ENCODE assay signal across 10 cellular contexts in genomic region chr1:55580845-55581332, GRCh38.
A peak's percentile ranks its signal among the peaks of the same experiment; 100 is the strongest.
DNase-seq lines count a peak whose midpoint lies in the region; ATAC-seq, FAIRE-seq and TF ChIP-seq lines count a peak whose summit lies in the region.
"Had no signal": no experiment of that assay in that cellular context is flagged by ENCODE, and none has a peak within 500 bp of the region (broad histone marks: within the 10 kb centered on the region; RNA-seq: fewer than 3 reads in every experiment).

No MANE protein-coding gene starts in this region.

- H2AFZ ChIP-seq in keratinocyte (ENCODE audit: control insufficient read depth, low read length) = no peak overlapping the region

- intact Hi-C loops in left colon (cut with DNase I, micrococcal nuclease) = no loop called here

- H3K9me3 ChIP-seq in keratinocyte (ENCODE audit: control insufficient read depth, low read depth, low read length) = no peaks in the 10 kb centered on the region

- no peaks in the 10 kb centered on the region for H4K20me1 ChIP-seq in keratinocyte (ENCODE audit: control insufficient read depth, extremely low read depth, insufficient read depth, low read length)

- no peaks in the 10 kb centered on the region for H3K27me3 Mint-ChIP-seq in activated CD4-positive, alpha-beta memory T cell treated with anti-CD3 and anti-CD28 coated beads, Interleukin-2, amount 10 ng/mL, durations not matched to agents 7 days and 5 days

- H3K9me3 Mint-ChIP-seq in activated CD4-positive, alpha-beta memory T cell treated with anti-CD3 and anti-CD28 coated beads, Interleukin-2, amount 10 ng/mL, durations not matched to agents 7 days and 5 days = no peaks in the 10 kb centered on the region
- H3K9me3 Mint-ChIP-seq: natural killer cell had no signal

- H3K9ac ChIP-seq in keratinocyte (ENCODE audit: control insufficient read depth, extremely low read depth, insufficient read depth, low read length) = no peak overlapping the region

- no peak overlapping the region for H3K27ac Mint-ChIP-seq in activated CD4-positive, alpha-beta memory T cell treated with anti-CD3 and anti-CD28 coated beads, Interleukin-2, amount 10 ng/mL, durations not matched to agents 7 days and 5 days
- H3K27ac Mint-ChIP-seq: natural killer cell had no signal

- ATAC-seq in left colon (no peak), GM21381 (IDR thresholded peaks at IDR 0.05; ENCODE audit: unreplicated experiment) (no peak)
- ATAC-seq: natural killer cell had no signal

- POLR2A ChIA-PET in activated CD4-positive, alpha-beta memory T cell treated with anti-CD3 and anti-CD28 coated beads, Interleukin-2, amount 10 ng/mL, durations not matched to agents 7 days and 5 days (lab: Charles Lee) = no interaction called here

- TF ChIP-seq CTCF in cardiac fibroblast (IDR thresholded peaks at IDR 0.05; ENCODE audit: low read depth, low read length) (no peak), keratinocyte (optimal IDR thresholded peaks at IDR 0.05 in 1 of 3, IDR thresholded peaks at IDR 0.05 in 1 of 3, conservative IDR thresholded peaks at IDR 0.05 in 1 of 3; ENCODE audit: extremely low read depth in 1 of 3, insufficient read depth in 2 of 3, low read length in 3 of 3) (no peak)

- DNase-seq in HS-5 (ENCODE audit: low read depth) (peak; percentile 80), cardiac fibroblast (ENCODE audit: low read depth in 2 of 2) (peak; percentile 71 to 94), keratinocyte (ENCODE audit: low read depth, low spot score) (peak; percentile 80), superior temporal gyrus (ENCODE audit: extremely low spot score) (peak; percentile 71), left colon (no peak), NK-92 (lab: John Stamatoyannopoulos, UW; ENCODE audit: unreplicated experiment) (no peak)
- DNase-seq in activated CD4-positive, alpha-beta memory T cell treated with anti-CD3 and anti-CD28 coated beads, Interleukin-2, amount 10 ng/mL, durations not matched to agents 7 days and 5 days = no peak
- DNase-seq: natural killer cell, NCI-H2081 had no signal

- no peaks in the 10 kb centered on the region for H3K36me3 ChIP-seq in keratinocyte (ENCODE audit: control insufficient read depth in 2 of 2, extremely low read depth in 1 of 2, insufficient read depth in 2 of 2, low read length in 2 of 2)

- peak; percentile 71 for FAIRE-seq in keratinocyte (lab: Jason Lieb, UNC)

- H3K79me2 ChIP-seq in keratinocyte (ENCODE audit: control insufficient read depth, insufficient read depth, low read length) = no peaks in the 10 kb centered on the region

- H3K27ac ChIP-seq in keratinocyte (ENCODE audit: control insufficient read depth, insufficient read depth, low read length) = peak overlapping the region; percentile 44

- peak overlapping the region; percentile 24 for H3K4me2 ChIP-seq in keratinocyte (ENCODE audit: control insufficient read depth, extremely low read depth, insufficient read depth, low read depth, low read length)

- H3K4me3 Mint-ChIP-seq in activated CD4-positive, alpha-beta memory T cell treated with anti-CD3 and anti-CD28 coated beads, Interleukin-2, amount 10 ng/mL, durations not matched to agents 7 days and 5 days = no peak overlapping the region
- H3K4me3 Mint-ChIP-seq: natural killer cell had no signal

- dilution Hi-C loops in keratinocyte (cut with MboI; ENCODE audit: extremely low pct_ligation_motif_present, low sequenced_read_pairs) = no loop called here

- CTCF ChIA-PET in activated CD4-positive, alpha-beta memory T cell treated with anti-CD3 and anti-CD28 coated beads, Interleukin-2, amount 10 ng/mL, durations not matched to agents 7 days and 5 days (lab: Charles Lee) = no interaction called here

- H3K36me3 Mint-ChIP-seq in activated CD4-positive, alpha-beta memory T cell treated with anti-CD3 and anti-CD28 coated beads, Interleukin-2, amount 10 ng/mL, durations not matched to agents 7 days and 5 days (ENCODE audit: low read depth) = no peaks in the 10 kb centered on the region
- H3K36me3 Mint-ChIP-seq: natural killer cell had no signal

- H3K4me3 ChIP-seq in cardiac fibroblast (replicated peaks in 1 of 2; ENCODE audit: low read depth in 2 of 2, low read length in 2 of 2) (no peak overlapping the region), keratinocyte (ENCODE audit: control insufficient read depth in 2 of 3, extremely low read depth in 1 of 3, insufficient read depth in 2 of 3, low read depth in 1 of 3, low read length in 3 of 3) (no peak overlapping the region)

- H3K27me3 ChIP-seq in keratinocyte (ENCODE audit: control insufficient read depth, extremely low read depth, insufficient read depth, low read length) = no peaks in the 10 kb centered on the region

- no peaks in the 10 kb centered on the region for H3K9me1 ChIP-seq in keratinocyte (ENCODE audit: control insufficient read depth, extremely low read depth, insufficient read depth, low read length)

- no peaks in the 10 kb centered on the region for H3K4me1 Mint-ChIP-seq in activated CD4-positive, alpha-beta memory T cell treated with anti-CD3 and anti-CD28 coated beads, Interleukin-2, amount 10 ng/mL, durations not matched to agents 7 days and 5 days
- H3K4me1 Mint-ChIP-seq: natural killer cell had no signal

- H3K4me1 ChIP-seq in keratinocyte (ENCODE audit: control insufficient read depth, extremely low read depth, insufficient read depth, low read length) = peaks cover 17% of the 10 kb centered on the region

Comparison
In these comparisons a context has a peak if more than half of its experiments do, and no peak if none do; other contexts are left out.
1. DNase-seq: peak in HS-5 (single experiment), cardiac fibroblast (2 of 2), keratinocyte (single experiment) and superior temporal gyrus (single experiment); none in left colon (0 of 2), NK-92 (single experiment) and activated CD4-positive, alpha-beta memory T cell treated with anti-CD3 and anti-CD28 coated beads, Interleukin-2, amount 10 ng/mL, durations not matched to agents 7 days and 5 days (single experiment).